12 cellular contexts compared by ENCODE assay signal in genomic region chr1:16014509-16015482, GRCh38. TPM values are rescaled to one million over a fixed set of nuclear protein-coding genes. Genes with fewer than 3 reads are reported as not detected.
DNase-seq lines count a peak whose midpoint lies in the region; FAIRE-seq and TF ChIP-seq lines count a peak whose summit lies in the region.
"Had no signal": no experiment of that assay in that cellular context is flagged by ENCODE, and none has a peak within 500 bp of the region (broad histone marks: within the 10 kb centered on the region; RNA-seq: fewer than 3 reads in every experiment).

No MANE protein-coding gene starts in this region.

- H3K9me3 Mint-ChIP-seq in activated CD4-positive, alpha-beta T cell treated with anti-CD3 and anti-CD28 coated beads, Interleukin-2, amount 10 ng/mL, durations not matched to agents 24 days and 14 days = no peaks in the 10 kb centered on the region
- peaks cover 4% of the 10 kb centered on the region for H3K9me3 Mint-ChIP-seq in astrocyte (ENCODE audit: unreplicated experiment)

- H3K9me3 ChIP-seq in astrocyte (ENCODE audit: insufficient read depth, low read depth, low read length) (no peaks in the 10 kb centered on the region), tibial artery (no peaks in the 10 kb centered on the region)

- peak overlapping the region; percentile 27 for H3K4me3 Mint-ChIP-seq in activated CD4-positive, alpha-beta T cell treated with anti-CD3 and anti-CD28 coated beads, Interleukin-2, amount 10 ng/mL, durations not matched to agents 24 days and 14 days
- H3K4me3 Mint-ChIP-seq in astrocyte (ENCODE audit: unreplicated experiment) = peak overlapping the region; percentile 40

- H2BK15ac ChIP-seq in mesendoderm (replicated peaks; ENCODE audit: low read depth) = no peak overlapping the region

- H3K79me2 ChIP-seq in astrocyte (ENCODE audit: insufficient read depth, low read length) = no peaks in the 10 kb centered on the region
- no peaks in the 10 kb centered on the region for H3K79me2 ChIP-seq in mesendoderm (ENCODE audit: control insufficient read depth, insufficient read depth, low read length)

- no peak overlapping the region for H3K23ac ChIP-seq in mesendoderm (ENCODE audit: low read length)

- peaks cover 3% of the 10 kb centered on the region for H3K27me3 Mint-ChIP-seq in activated CD4-positive, alpha-beta T cell treated with anti-CD3 and anti-CD28 coated beads, Interleukin-2, amount 10 ng/mL, durations not matched to agents 24 days and 14 days
- peaks cover 2% of the 10 kb centered on the region for H3K27me3 Mint-ChIP-seq in astrocyte (ENCODE audit: low read depth, unreplicated experiment)

- peak overlapping the region; percentile 16 for H3K27ac Mint-ChIP-seq in activated CD4-positive, alpha-beta T cell treated with anti-CD3 and anti-CD28 coated beads, Interleukin-2, amount 10 ng/mL, durations not matched to agents 24 days and 14 days
- H3K27ac Mint-ChIP-seq in astrocyte (ENCODE audit: unreplicated experiment) = no peak overlapping the region

- H3K27me3 ChIP-seq in astrocyte (ENCODE audit: insufficient read depth, low read length) (no peaks in the 10 kb centered on the region), mesendoderm (ENCODE audit: insufficient read depth, low read length, poor library complexity) (no peaks in the 10 kb centered on the region), tibial artery (no peaks in the 10 kb centered on the region)

- intact Hi-C loops in activated CD4-positive, alpha-beta T cell treated with anti-CD3 and anti-CD28 coated beads, Interleukin-2, amount 10 ng/mL, durations not matched to agents 24 days and 14 days (cut with micrococcal nuclease) = no loop called here
- intact Hi-C loops in tibial artery (cut with DNase I; ENCODE audit: low total_unique reads) = no loop called here

- H3K4me3 ChIP-seq in astrocyte (ENCODE audit: insufficient read depth, low read depth, low read length) = no peak overlapping the region
- no peak overlapping the region for H3K4me3 ChIP-seq in mesendoderm (ENCODE audit: low read length)
- peak overlapping the region; percentile 60 to 81 for H3K4me3 ChIP-seq in tibial artery

- H3K4me1 Mint-ChIP-seq in activated CD4-positive, alpha-beta T cell treated with anti-CD3 and anti-CD28 coated beads, Interleukin-2, amount 10 ng/mL, durations not matched to agents 24 days and 14 days = peaks cover 10% of the 10 kb centered on the region
- peaks cover 27% of the 10 kb centered on the region for H3K4me1 Mint-ChIP-seq in astrocyte (ENCODE audit: low read depth, unreplicated experiment)

- no peak for FAIRE-seq in astrocyte (lab: Jason Lieb, UNC)
- no peak for FAIRE-seq in frontal cortex (lab: Jason Lieb, UNC)

- H3K79me1 ChIP-seq in mesendoderm (ENCODE audit: low read length) = no peaks in the 10 kb centered on the region

- DNase-seq in activated CD4-positive, alpha-beta T cell treated with anti-CD3 and anti-CD28 coated beads, Interleukin-2, amount 10 ng/mL, durations not matched to agents 24 days and 14 days = no peak
- no peak for DNase-seq in activated CD4-positive, alpha-beta T cell treated with anti-CD3 and anti-CD28 coated beads for 4 hours
- DNase-seq in astrocyte (ENCODE audit: low read depth) (no peak), mesendoderm (no peak), tibial artery (peak; percentile 71 to 90), NK-92 (lab: John Stamatoyannopoulos, UW; ENCODE audit: unreplicated experiment) (no peak), ecto neural progenitor cell (ENCODE audit: low spot score) (no peak), frontal cortex (ENCODE audit: low spot score in 2 of 2) (no peak)
- DNase-seq: activated T-cell treated with anti-CD3 and anti-CD28 coated beads for 4 hours; effector CD4-positive, alpha-beta T cell; NCI-H187 had no signal

- no peak overlapping the region for H2BK120ac ChIP-seq in mesendoderm (ENCODE audit: low read depth, low read length)

- H3K4ac ChIP-seq in mesendoderm (ENCODE audit: low read depth, low read length) = no peak overlapping the region

- H4K20me1 ChIP-seq in astrocyte (ENCODE audit: insufficient read depth, low read length) = no peaks in the 10 kb centered on the region

- H3K4me1 ChIP-seq in astrocyte (ENCODE audit: insufficient read depth, low read length) = peaks cover 41% of the 10 kb centered on the region
- H3K4me1 ChIP-seq in mesendoderm (ENCODE audit: control insufficient read depth, low read depth, low read length) = peaks cover 6% of the 10 kb centered on the region
- H3K4me1 ChIP-seq in tibial artery = peaks cover 10 to 70% (median 62%) of the 10 kb centered on the region in 4 donors

- H3K27ac ChIP-seq in astrocyte (ENCODE audit: low read depth, low read length) = no peak overlapping the region
- H3K27ac ChIP-seq in mesendoderm (ENCODE audit: low read depth, low read length) = no peak overlapping the region
- H3K27ac ChIP-seq in tibial artery = peak overlapping the region; percentile 89 to 99

- no peak overlapping the region for H2BK5ac ChIP-seq in mesendoderm (ENCODE audit: low read length)

- H3K4me2 ChIP-seq in astrocyte (ENCODE audit: low read length) (no peak overlapping the region), mesendoderm (ENCODE audit: low read length) (no peak overlapping the region)

- peak overlapping the region; percentile 20 for H2AK5ac ChIP-seq in mesendoderm (ENCODE audit: low read length)

- TF ChIP-seq CTCF in astrocyte (IDR thresholded peaks at IDR 0.05; ENCODE audit: insufficient read depth, low read depth, low read length) (no peak), tibial artery (IDR thresholded peaks at IDR 0.05) (no peak)

- no peak overlapping the region for H4K5ac ChIP-seq in mesendoderm (ENCODE audit: low read length)

- no peak overlapping the region for H3K18ac ChIP-seq in mesendoderm (ENCODE audit: low read length)

- no peak overlapping the region for H2AFZ ChIP-seq in astrocyte (ENCODE audit: low read depth, low read length)

- H4K8ac ChIP-seq in mesendoderm (ENCODE audit: low read depth, low read length) = no peak overlapping the region

- WGBS in mesendoderm (ENCODE audit: extremely low coverage, insufficient coverage, low lambda C conversion rate) = no CpG with 5 or more reads among the region's 17 CpGs

- H3K9ac ChIP-seq in astrocyte (ENCODE audit: low read length) (no peak overlapping the region), mesendoderm (ENCODE audit: low read length) (no peak overlapping the region)

- no peaks in the 10 kb centered on the region for H3K36me3 Mint-ChIP-seq in activated CD4-positive, alpha-beta T cell treated with anti-CD3 and anti-CD28 coated beads, Interleukin-2, amount 10 ng/mL, durations not matched to agents 24 days and 14 days (ENCODE audit: low read depth)
- no peaks in the 10 kb centered on the region for H3K36me3 Mint-ChIP-seq in astrocyte (ENCODE audit: low read depth, unreplicated experiment)

- H3K56ac ChIP-seq in mesendoderm (ENCODE audit: low read length) = peak overlapping the region; percentile 32

- H3K36me3 ChIP-seq in astrocyte (ENCODE audit: insufficient read depth, low read length) (no peaks in the 10 kb centered on the region), mesendoderm (ENCODE audit: control insufficient read depth, insufficient read depth, low read length) (no peaks in the 10 kb centered on the region), tibial artery (peaks cover 0 to 5% (median 0%) of the 10 kb centered on the region in 3 donors)

RNA-seq across cellular contexts. Expression of gene HSPB7, which starts 3.0 kb away (rescaled TPM):
- total RNA-seq in activated CD4-positive, alpha-beta T cell treated with anti-CD3 and anti-CD28 coated beads, Interleukin-2, amount 10 ng/mL, durations not matched to agents 24 days and 14 days = not detected in 2 replicates
- total RNA-seq in astrocyte (0.45 and 0.55 TPM in 2 replicates), frontal cortex (not detected)
- polyA plus RNA-seq in mesendoderm (2013, experiment 1 of 2) = 0.03 TPM
- 0.07 TPM for polyA plus RNA-seq in mesendoderm (2013, experiment 2 of 2)

RNA-seq across cellular contexts. Expression of gene CLCNKA, which starts 7.0 kb away (rescaled TPM):
- total RNA-seq in activated CD4-positive, alpha-beta T cell treated with anti-CD3 and anti-CD28 coated beads, Interleukin-2, amount 10 ng/mL, durations not matched to agents 24 days and 14 days = not detected in 2 replicates
- total RNA-seq in astrocyte (0.16 TPM in 1 of 2 replicates, not detected in the other), frontal cortex (0.41 TPM)
- polyA plus RNA-seq in mesendoderm (2013, experiment 1 of 2) = 0.29 TPM
- polyA plus RNA-seq in mesendoderm (2013, experiment 2 of 2) = 0.28 TPM
- total RNA-seq: SK-MEL-5 had no signal

RNA-seq across cellular contexts. Expression of gene SRARP, which starts 10.8 kb away (rescaled TPM):
- not detected in 2 replicates for total RNA-seq in activated CD4-positive, alpha-beta T cell treated with anti-CD3 and anti-CD28 coated beads, Interleukin-2, amount 10 ng/mL, durations not matched to agents 24 days and 14 days
- total RNA-seq in astrocyte (not detected in 2 replicates), frontal cortex (0.82 TPM)
- polyA plus RNA-seq in mesendoderm (2013, experiment 1 of 2) = 0.03 TPM
- 0.04 TPM for polyA plus RNA-seq in mesendoderm (2013, experiment 2 of 2)
- total RNA-seq: SK-MEL-5 had no signal

RNA-seq across cellular contexts. Expression of gene CLCNKB, which starts 28.8 kb away (rescaled TPM):
- total RNA-seq in activated CD4-positive, alpha-beta T cell treated with anti-CD3 and anti-CD28 coated beads, Interleukin-2, amount 10 ng/mL, durations not matched to agents 24 days and 14 days = not detected in 2 replicates
- 0.36 and 0.64 TPM in 2 replicates for total RNA-seq in astrocyte
- polyA plus RNA-seq in mesendoderm (2013, experiment 1 of 2) = 0.86 TPM
- 0.74 TPM for polyA plus RNA-seq in mesendoderm (2013, experiment 2 of 2)
- under 0.01 TPM for total RNA-seq in frontal cortex

RNA-seq across cellular contexts. Expression of gene ZBTB17, which starts 38.9 kb away (rescaled TPM):
- 60.9 and 63.9 TPM in 2 replicates for total RNA-seq in activated CD4-positive, alpha-beta T cell treated with anti-CD3 and anti-CD28 coated beads, Interleukin-2, amount 10 ng/mL, durations not matched to agents 24 days and 14 days
- total RNA-seq in astrocyte (28.1 and 28.8 TPM in 2 replicates), frontal cortex (46.9 TPM)
- polyA plus RNA-seq in mesendoderm (2013, experiment 1 of 2) = 16.0 TPM
- polyA plus RNA-seq in mesendoderm (2013, experiment 2 of 2) = 15.4 TPM

Comparison
In these comparisons a context has a peak if more than half of its experiments do, and no peak if none do; other contexts are left out.
1. DNase-seq: peak in tibial artery (2 of 2); none in activated CD4-positive, alpha-beta T cell treated with anti-CD3 and anti-CD28 coated beads, Interleukin-2, amount 10 ng/mL, durations not matched to agents 24 days and 14 days (single experiment), activated CD4-positive, alpha-beta T cell treated with anti-CD3 and anti-CD28 coated beads for 4 hours (0 of 2), astrocyte (single experiment), mesendoderm (single experiment), NK-92 (single experiment), ecto neural progenitor cell (single experiment) and frontal cortex (0 of 2).
2. H3K27ac ChIP-seq: peak in tibial artery (2 of 2); none in astrocyte (single experiment) and mesendoderm (single experiment).
3. H3K4me3 ChIP-seq: peak in tibial artery (2 of 2); none in astrocyte (single experiment) and mesendoderm (single experiment).